Comparison of ENCODE assay signal across 13 cellular contexts in genomic region chr16:89048871-89049422, GRCh38.
"Had no signal": no experiment of that assay in that cellular context is flagged by ENCODE, and none has a peak within 500 bp of the region (broad histone marks: within the 10 kb centered on the region; RNA-seq: fewer than 3 reads in every experiment).

No MANE protein-coding gene starts in this region.

- H3K27ac ChIP-seq: gastroesophageal sphincter, parathyroid adenoma, SK-N-MC, skin epidermis, upper lobe of left lung had no signal

- ATAC-seq: gastroesophageal sphincter; stimulated activated naive CD8-positive, alpha-beta T cell treated with anti-CD3 and anti-CD28 coated beads, Interleukin-15, amount 100 ng/mL, for 72 hours; T-cell had no signal

- DNase-seq: activated CD4-positive, CD25-positive, alpha-beta regulatory T cell treated with anti-CD3 and anti-CD28 coated beads, Interleukin-2, amount 50 U/mL, for 72 hours; activated naive CD4-positive, alpha-beta T cell treated with Interleukin-2 at 50 U/mL for 16 hours; endodermal cell; erythroblast; stimulated activated naive CD8-positive, alpha-beta T cell treated with anti-CD3 and anti-CD28 coated beads, Interleukin-15, amount 100 ng/mL, for 72 hours; T-cell; T1000 had no signal

- H3K27me3 ChIP-seq: upper lobe of left lung had no signal

- H3K9me3 Mint-ChIP-seq: activated T-helper 1 cell treated with anti-CD3 and anti-CD28 coated beads, Interleukin-12 subunit alpha, Interleukin-12 subunit beta, Interleukin-2, Interleukin-4 antibody, amounts not matched to agents 30 ng/mL and 10 ng/mL and 1 ng/mL, durations not matched to agents 14 hours and 24 hours and 36 hours; endodermal cell had no signal

- H3K36me3 ChIP-seq: gastroesophageal sphincter, upper lobe of left lung had no signal

- H3K4me1 Mint-ChIP-seq: endodermal cell had no signal

- H3K36me3 Mint-ChIP-seq: T-cell had no signal

- H3K4me3 Mint-ChIP-seq: activated T-helper 1 cell treated with anti-CD3 and anti-CD28 coated beads, Interleukin-12 subunit alpha, Interleukin-12 subunit beta, Interleukin-2, Interleukin-4 antibody, amounts not matched to agents 30 ng/mL and 10 ng/mL and 1 ng/mL, durations not matched to agents 14 hours and 24 hours and 36 hours; endodermal cell; stimulated activated naive CD8-positive, alpha-beta T cell treated with anti-CD3 and anti-CD28 coated beads, Interleukin-15, amount 100 ng/mL, for 72 hours; T-cell had no signal

- H3K9me3 ChIP-seq: gastroesophageal sphincter, upper lobe of left lung had no signal

- H3K4me1 ChIP-seq: gastroesophageal sphincter, parathyroid adenoma, upper lobe of left lung had no signal

- H3K27ac Mint-ChIP-seq: activated T-helper 1 cell treated with anti-CD3 and anti-CD28 coated beads, Interleukin-12 subunit alpha, Interleukin-12 subunit beta, Interleukin-2, Interleukin-4 antibody, amounts not matched to agents 30 ng/mL and 10 ng/mL and 1 ng/mL, durations not matched to agents 14 hours and 24 hours and 36 hours; endodermal cell; stimulated activated naive CD8-positive, alpha-beta T cell treated with anti-CD3 and anti-CD28 coated beads, Interleukin-15, amount 100 ng/mL, for 72 hours; T-cell had no signal

- H3K4me3 ChIP-seq: gastroesophageal sphincter, SK-N-MC, skin epidermis, upper lobe of left lung had no signal
